9 cellular contexts compared by ENCODE assay signal in the genomic region with DNA sequence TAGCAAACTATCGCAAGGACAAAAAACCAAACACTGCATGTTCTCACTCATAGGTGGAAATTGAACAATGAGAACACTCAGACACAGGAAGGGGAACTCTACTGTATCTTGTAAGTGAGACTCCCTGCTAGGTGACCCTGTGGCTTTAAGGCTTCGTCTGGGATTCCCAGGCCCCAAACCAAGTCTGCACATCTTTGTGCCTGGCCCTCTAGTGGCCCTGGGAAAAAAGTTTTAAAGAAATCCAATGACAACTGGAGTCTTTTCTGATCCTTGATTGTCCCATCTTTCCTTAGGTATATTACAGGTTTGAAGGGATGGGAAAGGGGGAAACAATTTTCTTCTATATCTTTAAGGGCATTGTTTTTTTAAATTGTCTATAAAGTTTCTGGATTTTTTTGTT. TPM values are rescaled to one million over a fixed set of nuclear protein-coding genes. Genes with fewer than 3 reads are reported as not detected.
A peak's percentile ranks its signal among the peaks of the same experiment; 100 is the strongest.
DNase-seq lines count a peak whose midpoint lies in the region; ATAC-seq and TF ChIP-seq lines count a peak whose summit lies in the region.
"Had no signal": no experiment of that assay in that cellular context is flagged by ENCODE, and none has a peak within 500 bp of the region (broad histone marks: within the 10 kb centered on the region; RNA-seq: fewer than 3 reads in every experiment).

No MANE protein-coding gene starts in this region.

- H3K27ac ChIP-seq in CD8-positive, alpha-beta memory T cell (ENCODE audit: low read depth, low read length) = no peak overlapping the region

- no peaks in the 10 kb centered on the region for H3K9me3 ChIP-seq in CD8-positive, alpha-beta memory T cell (ENCODE audit: low read length)

- no peaks in the 10 kb centered on the region for H3K36me3 ChIP-seq in CD8-positive, alpha-beta memory T cell (ENCODE audit: insufficient read depth, low read length)

- no peak overlapping the region for H3K27ac Mint-ChIP-seq in CD8-positive, alpha-beta memory T cell
- H3K27ac Mint-ChIP-seq in T-cell = no peak overlapping the region

- H3K4me1 Mint-ChIP-seq in CD8-positive, alpha-beta memory T cell = peaks cover 13 to 20% (median 15%) of the 10 kb centered on the region in 3 donors
- H3K4me1 Mint-ChIP-seq in T-cell = peaks cover 7 to 19% (median 19%) of the 10 kb centered on the region in 3 donors

- peak; percentile 51 for TF ChIP-seq CTCF in astrocyte of the cerebellum (IDR thresholded peaks at IDR 0.05; ENCODE audit: low read depth, low read length, missing control alignments)

- H3K27me3 ChIP-seq in CD8-positive, alpha-beta memory T cell (ENCODE audit: insufficient read depth, low read length, poor library complexity, severe bottlenecking) = no peaks in the 10 kb centered on the region

- no peaks in the 10 kb centered on the region for H3K9me3 Mint-ChIP-seq in CD8-positive, alpha-beta memory T cell
- H3K9me3 Mint-ChIP-seq in T-cell = no peaks in the 10 kb centered on the region

- CTCF ChIA-PET in CD8-positive, alpha-beta memory T cell (lab: Charles Lee) = interaction anchor here (1.1 kb wide), 1 partner anchor 44 kb away, joined by 3 read pairs; no protein-coding TSS in a partner anchor
- CTCF ChIA-PET in T-cell (lab: Charles Lee) = no interaction called here

- no peak overlapping the region for H3K4me3 ChIP-seq in astrocyte of the cerebellum (ENCODE audit: low read depth, low read length)
- no peak overlapping the region for H3K4me3 ChIP-seq in CD8-positive, alpha-beta memory T cell (ENCODE audit: low read length)
- H3K4me3 ChIP-seq: lung had no signal

- DNase-seq in Daoy (ENCODE audit: low read depth) (peak; percentile 30), HT1080 (ENCODE audit: low read depth) (peak; percentile 51), astrocyte of the cerebellum (ENCODE audit: low read depth) (no peak), myocyte (ENCODE audit: low read depth) (peak; percentile 53), T-cell (no peak)
- DNase-seq in CD8-positive, alpha-beta memory T cell = no peak

- no peaks in the 10 kb centered on the region for H3K27me3 Mint-ChIP-seq in CD8-positive, alpha-beta memory T cell
- H3K27me3 Mint-ChIP-seq in T-cell = no peaks in the 10 kb centered on the region

- POLR2A ChIA-PET in CD8-positive, alpha-beta memory T cell (lab: Charles Lee) = no interaction called here
- POLR2A ChIA-PET in T-cell (lab: Charles Lee) = no interaction called here

- peaks cover 6% of the 10 kb centered on the region for H3K4me1 ChIP-seq in CD8-positive, alpha-beta memory T cell (ENCODE audit: insufficient read depth, low read length)

- H3K36me3 Mint-ChIP-seq in CD8-positive, alpha-beta memory T cell = no peaks in the 10 kb centered on the region
- no peaks in the 10 kb centered on the region for H3K36me3 Mint-ChIP-seq in T-cell

- in situ Hi-C loops in astrocyte of the cerebellum (cut with HindIII; ENCODE audit: low sequenced_read_pairs) = loop anchor here (5.0 kb wide), 1 partner anchor 50 kb away; no protein-coding TSS in a partner anchor

- ATAC-seq in HG03039 (IDR thresholded peaks at IDR 0.05; ENCODE audit: unreplicated experiment) = no peak
- no peak for ATAC-seq in GM21619 (IDR thresholded peaks at IDR 0.05; ENCODE audit: unreplicated experiment)
- ATAC-seq in T-cell (replicated peaks in 1 of 4) = no peak

- H3K4me3 Mint-ChIP-seq in CD8-positive, alpha-beta memory T cell = no peak overlapping the region
- no peak overlapping the region for H3K4me3 Mint-ChIP-seq in T-cell

RNA-seq across cellular contexts. Expression of a gene that starts 10.6 kb away (rescaled TPM):
- not detected in 2 replicates for total RNA-seq in Daoy (2014; rRNA removed; shearing (Covaris generic))
- total RNA-seq in HT1080 (2014; rRNA removed; shearing (Covaris generic)) = not detected in 2 replicates
- polyA plus RNA-seq in HT1080 (2015; cell fraction: cytosol; rRNA removed) = not detected in 2 replicates
- polyA plus RNA-seq in HT1080 (2015; cell fraction: nucleus; rRNA removed) = not detected in 2 replicates
- total RNA-seq in myocyte (not detected in 2 replicates), T-cell (not detected)
- not detected for polyA plus RNA-seq in myocyte (2012)
- not detected for total RNA-seq in CD8-positive, alpha-beta memory T cell
- not detected for polyA plus RNA-seq in CD8-positive, alpha-beta memory T cell
- total RNA-seq: lung had no signal
- polyA plus RNA-seq: lung had no signal

RNA-seq across cellular contexts. Expression of a gene that starts 32.1 kb away (rescaled TPM):
- not detected in 2 replicates for total RNA-seq in Daoy (2014; rRNA removed; shearing (Covaris generic))
- not detected in 2 replicates for total RNA-seq in HT1080 (2014; rRNA removed; shearing (Covaris generic))
- polyA plus RNA-seq in HT1080 (2015; cell fraction: cytosol; rRNA removed) = not detected in 2 replicates
- not detected in 2 replicates for polyA plus RNA-seq in HT1080 (2015; cell fraction: nucleus; rRNA removed)
- total RNA-seq in myocyte (not detected in 2 replicates), T-cell (not detected)
- not detected for polyA plus RNA-seq in myocyte (2012)
- not detected for total RNA-seq in CD8-positive, alpha-beta memory T cell
- polyA plus RNA-seq in CD8-positive, alpha-beta memory T cell = not detected

RNA-seq across cellular contexts. Expression of a gene that starts 59.7 kb away (rescaled TPM):
- total RNA-seq in Daoy (2014; rRNA removed; shearing (Covaris generic)) = not detected in 2 replicates
- 0.16 and 0.87 TPM in 2 replicates for total RNA-seq in HT1080 (2014; rRNA removed; shearing (Covaris generic))
- 0.09 and 0.19 TPM in 2 replicates for polyA plus RNA-seq in HT1080 (2015; cell fraction: cytosol; rRNA removed)
- polyA plus RNA-seq in HT1080 (2015; cell fraction: nucleus; rRNA removed) = 0.08 and 0.25 TPM in 2 replicates
- 0.13 and 0.16 TPM in 2 replicates for total RNA-seq in myocyte
- polyA plus RNA-seq in myocyte (2012) = 0.05 TPM
- not detected for total RNA-seq in CD8-positive, alpha-beta memory T cell
- 0.63 TPM for polyA plus RNA-seq in CD8-positive, alpha-beta memory T cell
- total RNA-seq in T-cell = not detected

Comparison
In these comparisons a context has a peak if more than half of its experiments do, and no peak if none do; other contexts are left out.
1. DNase-seq: peak in Daoy (single experiment), HT1080 (single experiment) and myocyte (single experiment); none in astrocyte of the cerebellum (single experiment), CD8-positive, alpha-beta memory T cell (0 of 5) and T-cell (0 of 34).